In genomic region chr18:30288662-30289414, GRCh38 we compare ENCODE assay signal across 2 cellular contexts.
TF ChIP-seq lines count a peak whose summit lies in the region.

No MANE protein-coding gene starts in this region.

TF ChIP-seq in HepG2, 621 proteins besides CTCF, POLR2A, EP300 and RAD21 (continued from another document):
- TF ChIP-seq ZBTB34 (CRISPR knock-in tag; IDR thresholded peaks at IDR 0.05) (no peak), NFIB (CRISPR knock-in tag; IDR thresholded peaks at IDR 0.05; ENCODE audit: borderline replicate concordance) (no peak), ATF7 (IDR thresholded peaks at IDR 0.05) (peak; percentile 99), ATF7 (CRISPR knock-in tag; IDR thresholded peaks at IDR 0.05) (no peak), CREB1 (IDR thresholded peaks at IDR 0.05) (peak; percentile 95), CREB1 (CRISPR knock-in tag; IDR thresholded peaks at IDR 0.05) (no peak)

TF ChIP-seq in K562, 482 proteins besides CTCF, POLR2A, EP300 and RAD21 (continued from another document):
- no peak for TF ChIP-seq ARID2 (IDR thresholded peaks at IDR 0.05)
- TF ChIP-seq DPF2 (IDR thresholded peaks at IDR 0.05) = no peak
- TF ChIP-seq ATF3 (IDR thresholded peaks at IDR 0.05) = peak; percentile 51; the same call in 1 of the 2 replicates
- no peak for TF ChIP-seq ATF3 (CRISPR knock-in tag; conservative IDR thresholded peaks at IDR 0.05)
- TF ChIP-seq TCF15 (CRISPR knock-in tag; IDR thresholded peaks at IDR 0.05) = no peak
TF ChIP-seq in K562: peak in this region for 4.
